Comparison of ENCODE assay signal across 13 cellular contexts in the genomic region with DNA sequence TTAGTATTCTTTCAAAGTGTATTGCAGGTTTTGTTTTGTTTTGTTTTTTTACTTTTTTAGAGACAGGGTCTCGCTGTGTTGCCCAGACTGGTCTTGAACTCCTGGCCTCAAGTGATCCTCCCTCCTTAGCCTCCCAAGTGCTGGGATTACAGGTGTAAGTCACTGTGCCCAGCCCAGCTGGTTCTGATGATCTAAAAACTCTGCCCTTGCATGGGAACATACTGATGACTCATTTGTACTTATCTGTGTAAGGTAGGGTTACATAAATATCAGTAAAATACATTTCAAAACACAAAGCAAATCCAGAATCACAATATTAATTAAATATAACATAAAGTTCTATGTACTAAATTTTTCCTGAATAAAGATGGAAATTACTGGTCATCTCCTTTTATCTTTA. TPM values are rescaled to one million over a fixed set of nuclear protein-coding genes. Genes with fewer than 3 reads are reported as not detected.
DNase-seq lines count a peak whose midpoint lies in the region; ATAC-seq and TF ChIP-seq lines count a peak whose summit lies in the region.
"Had no signal": no experiment of that assay in that cellular context is flagged by ENCODE, and none has a peak within 500 bp of the region (broad histone marks: within the 10 kb centered on the region; RNA-seq: fewer than 3 reads in every experiment).

No MANE protein-coding gene starts in this region.

- DNase-seq in LHCN-M2 (ENCODE audit: low read depth) (peak; percentile 20), mammary epithelial cell (peak; percentile 19), foreskin keratinocyte (peak in 1 of 2 donors; percentile 28), spleen (no peak)
- DNase-seq in activated CD8-positive, alpha-beta memory T cell treated with anti-CD3 and anti-CD28 coated beads, Interleukin-2, amount 10 ng/mL, durations not matched to agents 7 days and 5 days: no peak
- DNase-seq: CD8-positive, alpha-beta T cell; COR-L47; DND-41; GDM1 had no signal

- H3K9ac ChIP-seq in mammary epithelial cell (ENCODE audit: insufficient read depth, low read length): no peak overlapping the region

- intact Hi-C loops in mammary epithelial cell (cut with micrococcal nuclease): no loop called here
- intact Hi-C loops in spleen (cut with DNase I; ENCODE audit: low total_unique reads): loop anchor here (10.0 kb wide), 1 partner anchor 68 kb away; the partner anchor contains the start of gene BDH2

- H3K27me3 Mint-ChIP-seq in activated CD8-positive, alpha-beta memory T cell treated with anti-CD3 and anti-CD28 coated beads, Interleukin-2, amount 10 ng/mL, durations not matched to agents 7 days and 5 days: no peaks in the 10 kb centered on the region

- no peak overlapping the region for H3K27ac Mint-ChIP-seq in activated CD8-positive, alpha-beta memory T cell treated with anti-CD3 and anti-CD28 coated beads, Interleukin-2, amount 10 ng/mL, durations not matched to agents 7 days and 5 days
- H3K27ac Mint-ChIP-seq: CD14-positive monocyte; CD8-positive, alpha-beta T cell had no signal

- peak; percentile 64 for ATAC-seq in foreskin keratinocyte
- ATAC-seq in activated CD8-positive, alpha-beta memory T cell treated with anti-CD3 and anti-CD28 coated beads, Interleukin-2, amount 10 ng/mL, durations not matched to agents 7 days and 5 days: no peak
- ATAC-seq in HG03342 (IDR thresholded peaks at IDR 0.05; ENCODE audit: unreplicated experiment): no peak
- ATAC-seq: CD8-positive, alpha-beta T cell had no signal

- H3K4me3 Mint-ChIP-seq in activated CD8-positive, alpha-beta memory T cell treated with anti-CD3 and anti-CD28 coated beads, Interleukin-2, amount 10 ng/mL, durations not matched to agents 7 days and 5 days: no peak overlapping the region
- H3K4me3 Mint-ChIP-seq: CD14-positive monocyte; CD8-positive, alpha-beta T cell had no signal

- in situ Hi-C loops in mammary epithelial cell (cut with MboI; ENCODE audit: low sequenced_read_pairs in 2 of 2): no loop called here

- no peaks in the 10 kb centered on the region for H3K27me3 ChIP-seq in mammary epithelial cell (ENCODE audit: insufficient read depth, low read length)
- no peaks in the 10 kb centered on the region for H3K27me3 ChIP-seq in foreskin keratinocyte
- no peaks in the 10 kb centered on the region for H3K27me3 ChIP-seq in spleen (replicated peaks in 1 of 7)

- H2AFZ ChIP-seq in mammary epithelial cell (ENCODE audit: low read depth, low read length): no peak overlapping the region

- H3K36me3 ChIP-seq in mammary epithelial cell (ENCODE audit: insufficient read depth, low read length) (no peaks in the 10 kb centered on the region), spleen (peaks cover 0 to 28% (median 0%) of the 10 kb centered on the region in 6 donors)
- H3K36me3 ChIP-seq: HAP-1 had no signal

- H3K36me3 Mint-ChIP-seq in activated CD8-positive, alpha-beta memory T cell treated with anti-CD3 and anti-CD28 coated beads, Interleukin-2, amount 10 ng/mL, durations not matched to agents 7 days and 5 days: peaks cover 23% of the 10 kb centered on the region
- H3K36me3 Mint-ChIP-seq: CD14-positive monocyte had no signal

- 100% methylated on average over 1 of the region's 1 CpG for WGBS in mammary epithelial cell (ENCODE audit: low coverage, missing lambda C conversion rate)
- 93 to 100% (median 98%) methylated on average over 1 of the region's 1 CpG for WGBS in spleen, 5 donors

- H3K4me1 Mint-ChIP-seq in activated CD8-positive, alpha-beta memory T cell treated with anti-CD3 and anti-CD28 coated beads, Interleukin-2, amount 10 ng/mL, durations not matched to agents 7 days and 5 days: no peaks in the 10 kb centered on the region
- H3K4me1 Mint-ChIP-seq: CD14-positive monocyte had no signal

- no peak overlapping the region for H3K4me3 ChIP-seq in mammary epithelial cell (replicated peaks in 1 of 3; ENCODE audit: insufficient read depth in 1 of 3, low read depth in 2 of 3, low read length in 3 of 3)
- H3K4me3 ChIP-seq in spleen: no peak overlapping the region
- H3K4me3 ChIP-seq: HAP-1 had no signal

- no peak overlapping the region for H3K4me2 ChIP-seq in mammary epithelial cell (ENCODE audit: insufficient read depth, low read depth, low read length)

- BruUV-seq in mammary epithelial cell (replicated peaks; lab: Mats Ljungman, UMichigan): no TSS peak

- TF ChIP-seq CTCF in mammary epithelial cell (conservative IDR thresholded peaks at IDR 0.05 in 1 of 2, IDR thresholded peaks at IDR 0.05 in 1 of 2; ENCODE audit: extremely low read depth in 1 of 2, insufficient read depth in 1 of 2, low read depth in 1 of 2, low read length in 2 of 2): no peak
- no peak for TF ChIP-seq CTCF in foreskin keratinocyte (conservative IDR thresholded peaks at IDR 0.05)
- no peak for TF ChIP-seq CTCF in spleen (IDR thresholded peaks at IDR 0.05 in 8 of 11, conservative IDR thresholded peaks at IDR 0.05 in 3 of 11)

- H3K9me3 ChIP-seq in mammary epithelial cell (replicated peaks; ENCODE audit: insufficient read depth, low read length) (no peaks in the 10 kb centered on the region), spleen (no peaks in the 10 kb centered on the region)
- H3K9me3 ChIP-seq: HAP-1 had no signal

- H3K27ac ChIP-seq in mammary epithelial cell (ENCODE audit: insufficient read depth, low read depth, low read length) (no peak overlapping the region), foreskin keratinocyte (no peak overlapping the region), spleen (no peak overlapping the region)

- H3K79me2 ChIP-seq in mammary epithelial cell (ENCODE audit: insufficient read depth, low read length): no peaks in the 10 kb centered on the region

- no peaks in the 10 kb centered on the region for H4K20me1 ChIP-seq in mammary epithelial cell (ENCODE audit: insufficient read depth, low read length)

- H3K9me3 Mint-ChIP-seq in activated CD8-positive, alpha-beta memory T cell treated with anti-CD3 and anti-CD28 coated beads, Interleukin-2, amount 10 ng/mL, durations not matched to agents 7 days and 5 days (ENCODE audit: low read depth): no peaks in the 10 kb centered on the region
- H3K9me3 Mint-ChIP-seq: CD14-positive monocyte; CD8-positive, alpha-beta T cell had no signal

- CTCF ChIA-PET in mammary epithelial cell (lab: Charles Lee; ENCODE audit: low non-redundant PET): no interaction called here
- CTCF ChIA-PET in activated CD8-positive, alpha-beta memory T cell treated with anti-CD3 and anti-CD28 coated beads, Interleukin-2, amount 10 ng/mL, durations not matched to agents 7 days and 5 days (lab: Charles Lee): interaction anchor here (1.4 kb wide), 1 partner anchor 20 kb away, joined by 3 read pairs; no protein-coding TSS in a partner anchor

- no peaks in the 10 kb centered on the region for H3K4me1 ChIP-seq in mammary epithelial cell (ENCODE audit: insufficient read depth, low read length)
- no peaks in the 10 kb centered on the region for H3K4me1 ChIP-seq in foreskin keratinocyte
- H3K4me1 ChIP-seq in spleen: no peaks in the 10 kb centered on the region
- H3K4me1 ChIP-seq: HAP-1 had no signal

- no peak for TF ChIP-seq POLR2A in spleen (IDR thresholded peaks at IDR 0.05)

- dilution Hi-C loops in mammary epithelial cell (cut with HindIII; ENCODE audit: low sequenced_read_pairs): no loop called here

RNA-seq across cellular contexts. Expression of gene SLC9B1, which starts 7.4 kb away (rescaled TPM):
- total RNA-seq in LHCN-M2 (2014; rRNA removed): 0.13 and 0.52 TPM in 2 replicates
- 0.35 TPM for polyA plus RNA-seq in LHCN-M2 (2012)
- under 1 TPM in 1 of 2 donors, not detected in 1; 0.17 TPM for total RNA-seq in mammary epithelial cell
- 0.08 TPM for polyA plus RNA-seq in mammary epithelial cell
- polyA minus RNA-seq in mammary epithelial cell: not detected
- 0.11 and 0.20 TPM in 2 replicates for total RNA-seq in foreskin keratinocyte
- polyA plus RNA-seq in foreskin keratinocyte: 0.16 and 0.18 TPM in 2 replicates
- total RNA-seq in spleen: 1 to 10 TPM in 6 of 7 donors, under 1 TPM in 1; 0.79 to 5.4 (median 2.2) TPM
- 1 to 10 TPM in 1 of 3 donors, under 1 TPM in 2; 0.37 to 1.4 (median 0.86) TPM for polyA plus RNA-seq in spleen
- total RNA-seq in activated CD8-positive, alpha-beta memory T cell treated with anti-CD3 and anti-CD28 coated beads, Interleukin-2, amount 10 ng/mL, durations not matched to agents 7 days and 5 days: 1 to 10 TPM; 1.2 to 1.3 TPM
- total RNA-seq: HT1080 had no signal

RNA-seq across cellular contexts. Expression of gene SLC9B2, which starts 49.7 kb away (rescaled TPM):
- total RNA-seq in LHCN-M2 (2014; rRNA removed): 12.2 and 13.0 TPM in 2 replicates
- 5.3 TPM for polyA plus RNA-seq in LHCN-M2 (2012)
- total RNA-seq in mammary epithelial cell: 10 to 100 TPM; 16.3 to 19.8 TPM
- polyA plus RNA-seq in mammary epithelial cell: 8.9 TPM
- 11.2 TPM for polyA minus RNA-seq in mammary epithelial cell
- 15.9 and 16.8 TPM in 2 replicates for total RNA-seq in foreskin keratinocyte
- 6.9 and 8.3 TPM in 2 replicates for polyA plus RNA-seq in foreskin keratinocyte
- total RNA-seq in spleen: 10 to 100 TPM; 10.1 to 17.0 (median 13.2) TPM
- polyA plus RNA-seq in spleen: 1 to 10 TPM; 6.4 to 9.2 (median 7.5) TPM
- 10 to 100 TPM; 24.2 to 27.4 TPM for total RNA-seq in activated CD8-positive, alpha-beta memory T cell treated with anti-CD3 and anti-CD28 coated beads, Interleukin-2, amount 10 ng/mL, durations not matched to agents 7 days and 5 days

Comparison
In these comparisons a context has a peak if more than half of its experiments do, and no peak if none do; other contexts are left out.
1. DNase-seq: peak in LHCN-M2 (single experiment) and mammary epithelial cell (single experiment); none in spleen (single experiment) and activated CD8-positive, alpha-beta memory T cell treated with anti-CD3 and anti-CD28 coated beads, Interleukin-2, amount 10 ng/mL, durations not matched to agents 7 days and 5 days (single experiment).